23 cellular contexts compared by ENCODE assay signal in the genomic region with DNA sequence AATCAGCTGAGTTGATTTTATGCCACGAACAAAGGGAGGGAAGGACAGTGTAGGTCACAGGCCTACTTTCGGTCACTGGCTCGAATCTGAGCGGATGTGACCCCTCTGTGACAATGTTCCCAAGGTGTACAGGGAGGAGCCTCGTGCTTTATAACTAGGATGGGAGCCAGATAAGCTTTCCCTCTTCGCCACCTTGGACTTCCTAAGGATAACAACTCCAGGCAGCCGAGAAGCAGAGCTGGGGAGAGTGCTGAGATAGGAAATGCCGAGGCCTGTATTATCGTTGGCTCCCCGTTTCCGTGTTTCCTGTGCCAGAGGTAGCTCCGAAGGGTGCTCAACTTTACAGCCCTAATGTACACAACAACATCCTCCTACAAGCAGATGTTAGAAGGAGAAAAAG.
DNase-seq lines count a peak whose midpoint lies in the region; ATAC-seq and TF ChIP-seq lines count a peak whose summit lies in the region.
"Had no signal": no experiment of that assay in that cellular context is flagged by ENCODE, and none has a peak within 500 bp of the region (broad histone marks: within the 10 kb centered on the region; RNA-seq: fewer than 3 reads in every experiment).

No MANE protein-coding gene starts in this region.

- WGBS in heart right ventricle, 2 donors: 35 to 39% methylated on average over 12 of the region's 12 CpGs
- 67% methylated on average over 12 of the region's 12 CpGs for WGBS in esophagus muscularis mucosa

- H3K27ac ChIP-seq in heart right ventricle (peak overlapping the region in 7 of 10 donors; percentile 3 to 81 (median 67)), neural progenitor cell (no peak overlapping the region), esophagus muscularis mucosa (replicated peaks in 1 of 4) (no peak overlapping the region)
- H3K27ac ChIP-seq: spleen had no signal

- H2AFZ ChIP-seq in neural progenitor cell (replicated peaks): peak overlapping the region; percentile 79

- peaks cover 9% of the 10 kb centered on the region for H3K27me3 Mint-ChIP-seq in neural progenitor cell (ENCODE audit: insufficient read depth, low read depth)

- no peaks in the 10 kb centered on the region for H3K79me2 ChIP-seq in neural progenitor cell (ENCODE audit: low read depth)

- peak overlapping the region; percentile 8 for H3K4me2 ChIP-seq in neural progenitor cell

- TF ChIP-seq POLR2A in esophagus muscularis mucosa (IDR thresholded peaks at IDR 0.05; ENCODE audit: low read depth): no peak

- DNase-seq in DMS79 treated with DMSO at 0.1 percent for 48 hours (lab: John Stamatoyannopoulos, UW) (peak; percentile 10), DMS79 (lab: John Stamatoyannopoulos, UW) (no peak), NCI-H748 treated with DMSO at 0.1 percent for 48 hours (lab: John Stamatoyannopoulos, UW) (peak; percentile 29), heart right ventricle (peak in 1 of 2 donors; percentile 43), neural progenitor cell (ENCODE audit: low spot score) (no peak), esophagus muscularis mucosa (ENCODE audit: extremely low spot score) (no peak), NCI-H526 (lab: John Stamatoyannopoulos, UW) (no peak)
- DNase-seq in activated naive CD4-positive, alpha-beta T cell (lab: John Stamatoyannopoulos, UW): no peak
- DNase-seq: 8988T; activated CD4-positive, alpha-beta memory T cell treated with anti-CD3 and anti-CD28 coated beads for 36 hours; activated T-cell treated with anti-CD3 and anti-CD28 coated beads, Interleukin-2, amount 50 U/mL, for 4 hours; BE2C; Calu3; erythroblast; immature natural killer cell; NCI-H1436; NCI-H2227 treated with DMSO at 0.1 percent for 48 hours; spleen had no signal

- H3K4me1 ChIP-seq in heart right ventricle (peaks cover 8 to 63% (median 47%) of the 10 kb centered on the region in 9 donors), neural progenitor cell (peaks cover 33% of the 10 kb centered on the region), esophagus muscularis mucosa (peaks cover 2 to 27% (median 6%) of the 10 kb centered on the region in 4 donors)
- H3K4me1 ChIP-seq: BE2C, spleen had no signal

- peak overlapping the region; percentile 44 for H3K4me3 Mint-ChIP-seq in neural progenitor cell
- H3K4me3 Mint-ChIP-seq: activated CD4-positive, alpha-beta memory T cell treated with anti-CD3 and anti-CD28 coated beads for 36 hours; activated naive CD4-positive, alpha-beta T cell treated with anti-CD3 and anti-CD28 coated beads, Interleukin-2, amount 50 U/mL, for 24 hours; activated T-cell treated with anti-CD3 and anti-CD28 coated beads, Interleukin-2, amount 50 U/mL, for 4 hours; dendritic cell treated with granulocyte-macrophage colony-stimulating factor and Interleukin-4, amounts not matched to agents 40 ng/mL and 50 ng/mL, for 4 days; immature natural killer cell; nephron; T-helper 1 cell treated with Interleukin-12 subunit alpha and Interleukin-12 subunit beta and Interleukin-4 antibody, amounts not matched to agents 30 μg/mL and 1 μg/mL, for 36 hours had no signal

- no peaks in the 10 kb centered on the region for H3K36me3 ChIP-seq in heart right ventricle
- H3K36me3 ChIP-seq in neural progenitor cell: no peaks in the 10 kb centered on the region
- H3K36me3 ChIP-seq in esophagus muscularis mucosa: no peaks in the 10 kb centered on the region
- H3K36me3 ChIP-seq: BE2C, spleen had no signal

- H3F3A ChIP-seq in neural progenitor cell (ENCODE audit: low read depth): no peaks in the 10 kb centered on the region

- H3K9me3 Mint-ChIP-seq in neural progenitor cell: no peaks in the 10 kb centered on the region
- H3K9me3 Mint-ChIP-seq: activated CD4-positive, alpha-beta memory T cell treated with anti-CD3 and anti-CD28 coated beads for 36 hours; activated naive CD4-positive, alpha-beta T cell treated with anti-CD3 and anti-CD28 coated beads, Interleukin-2, amount 50 U/mL, for 24 hours; activated T-cell treated with anti-CD3 and anti-CD28 coated beads, Interleukin-2, amount 50 U/mL, for 4 hours; dendritic cell treated with granulocyte-macrophage colony-stimulating factor and Interleukin-4, amounts not matched to agents 40 ng/mL and 50 ng/mL, for 4 days; T-helper 1 cell treated with Interleukin-12 subunit alpha and Interleukin-12 subunit beta and Interleukin-4 antibody, amounts not matched to agents 30 μg/mL and 1 μg/mL, for 36 hours had no signal

- H3K4me3 ChIP-seq in heart right ventricle: no peak overlapping the region
- H3K4me3 ChIP-seq in neural progenitor cell: no peak overlapping the region
- no peak overlapping the region for H3K4me3 ChIP-seq in esophagus muscularis mucosa
- H3K4me3 ChIP-seq: spleen had no signal

- no peak overlapping the region for H3K9ac ChIP-seq in neural progenitor cell

- H3K27ac Mint-ChIP-seq in neural progenitor cell: peak overlapping the region; percentile 53
- H3K27ac Mint-ChIP-seq: activated CD4-positive, alpha-beta memory T cell treated with anti-CD3 and anti-CD28 coated beads for 36 hours; activated naive CD4-positive, alpha-beta T cell treated with anti-CD3 and anti-CD28 coated beads, Interleukin-2, amount 50 U/mL, for 24 hours; dendritic cell treated with granulocyte-macrophage colony-stimulating factor and Interleukin-4, amounts not matched to agents 40 ng/mL and 50 ng/mL, for 4 days; immature natural killer cell; nephron; progenitor cell of endocrine pancreas; T-helper 1 cell treated with Interleukin-12 subunit alpha and Interleukin-12 subunit beta and Interleukin-4 antibody, amounts not matched to agents 30 μg/mL and 1 μg/mL, for 36 hours had no signal

- H4K20me1 ChIP-seq in neural progenitor cell (ENCODE audit: low read depth): no peaks in the 10 kb centered on the region

- no peak for TF ChIP-seq EP300 in esophagus muscularis mucosa (IDR thresholded peaks at IDR 0.05)

- H3K9me3 ChIP-seq in heart right ventricle (no peaks in the 10 kb centered on the region), neural progenitor cell (ENCODE audit: low read depth) (no peaks in the 10 kb centered on the region), esophagus muscularis mucosa (no peaks in the 10 kb centered on the region)
- H3K9me3 ChIP-seq: BE2C, spleen had no signal

- intact Hi-C loops in heart right ventricle (cut with DNase I) (loop anchor here in 7 of 10 donors (5.0 to 10.0 kb wide), 11 partner anchors 57 to 423 kb away; a partner anchor contains a TSS), esophagus muscularis mucosa (cut with DNase I) (no loop called here)

- TF ChIP-seq CTCF in heart right ventricle (IDR thresholded peaks at IDR 0.05) (no peak), neural progenitor cell (IDR thresholded peaks at IDR 0.05) (no peak), esophagus muscularis mucosa (IDR thresholded peaks at IDR 0.05) (no peak)

- peak; percentile 15 to 87 (median 64) for ATAC-seq in heart right ventricle
- ATAC-seq: activated T-cell treated with anti-CD3 and anti-CD28 coated beads, Interleukin-2, amount 50 U/mL, for 4 hours had no signal

- no peaks in the 10 kb centered on the region for H3K36me3 Mint-ChIP-seq in neural progenitor cell
- H3K36me3 Mint-ChIP-seq: activated CD4-positive, alpha-beta memory T cell treated with anti-CD3 and anti-CD28 coated beads for 36 hours; activated naive CD4-positive, alpha-beta T cell treated with anti-CD3 and anti-CD28 coated beads, Interleukin-2, amount 50 U/mL, for 24 hours; immature natural killer cell had no signal

- H3K4me1 Mint-ChIP-seq in neural progenitor cell: peaks cover 52% of the 10 kb centered on the region
- H3K4me1 Mint-ChIP-seq: activated naive CD4-positive, alpha-beta T cell treated with anti-CD3 and anti-CD28 coated beads, Interleukin-2, amount 50 U/mL, for 24 hours; immature natural killer cell had no signal

- H3K27me3 ChIP-seq in heart right ventricle (no peaks in the 10 kb centered on the region), neural progenitor cell (no peaks in the 10 kb centered on the region), esophagus muscularis mucosa (peaks cover 0 to 32% (median 0%) of the 10 kb centered on the region in 4 donors)
- H3K27me3 ChIP-seq: BE2C had no signal

Comparison
In these comparisons a context has a peak if more than half of its experiments do, and no peak if none do; other contexts are left out.
1. DNase-seq: peak in DMS79 treated with DMSO at 0.1 percent for 48 hours (single experiment) and NCI-H748 treated with DMSO at 0.1 percent for 48 hours (single experiment); none in DMS79 (single experiment), neural progenitor cell (single experiment), activated naive CD4-positive, alpha-beta T cell (0 of 4), esophagus muscularis mucosa (single experiment) and NCI-H526 (0 of 2).
2. H3K27ac ChIP-seq: peak in heart right ventricle (7 of 10); none in neural progenitor cell (single experiment) and esophagus muscularis mucosa (0 of 4).